In the genomic region with DNA sequence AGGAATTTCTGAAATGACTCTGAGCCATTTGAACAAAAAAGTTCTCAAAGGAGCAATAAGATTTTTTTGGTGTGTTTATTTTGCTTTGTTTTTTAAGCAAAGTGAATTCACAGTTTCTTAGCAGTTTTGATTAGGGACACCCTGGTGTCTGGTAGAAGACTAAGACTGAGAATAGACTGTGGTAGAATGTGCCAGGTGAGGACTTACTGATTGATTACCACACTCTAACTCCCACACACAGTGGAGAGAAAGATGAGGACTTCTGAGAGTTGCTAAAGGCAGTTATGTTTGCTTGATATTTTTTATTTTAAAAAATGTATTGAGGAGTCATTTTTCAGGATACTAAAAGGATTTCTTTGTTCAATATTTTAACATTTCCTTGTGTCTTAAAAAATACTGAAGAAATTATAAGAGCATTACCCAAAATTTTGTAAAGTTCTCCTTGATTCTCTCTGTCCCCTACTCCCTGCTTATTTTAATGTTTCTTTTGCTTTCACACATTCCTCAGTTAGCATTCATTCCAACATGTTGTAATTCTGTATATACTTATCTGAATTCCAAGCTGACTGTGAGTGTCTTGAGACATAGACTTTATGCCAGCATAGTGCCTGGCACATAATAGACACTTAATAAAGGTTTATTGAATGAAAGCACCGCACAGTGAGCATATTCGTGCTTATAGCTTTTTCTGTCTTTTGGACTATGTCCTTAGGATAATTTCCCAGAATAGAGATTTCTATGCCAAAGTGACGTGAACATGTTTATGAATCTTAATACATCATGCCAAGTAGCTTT, we compare ENCODE assay signal across 14 cellular contexts.
DNase-seq lines count a peak whose midpoint lies in the region; ATAC-seq, FAIRE-seq and TF ChIP-seq lines count a peak whose summit lies in the region.
"Had no signal": no experiment of that assay in that cellular context is flagged by ENCODE, and none has a peak within 500 bp of the region (broad histone marks: within the 10 kb centered on the region; RNA-seq: fewer than 3 reads in every experiment).

No MANE protein-coding gene starts in this region.

- TF ChIP-seq RAD21 in GM12878 (IDR thresholded peaks at IDR 0.05; ENCODE audit: insufficient read depth, low read depth, low read length): no peak

- H2AFZ ChIP-seq in GM12878 (ENCODE audit: control insufficient read depth, low read depth, low read length): no peak overlapping the region
- H2AFZ ChIP-seq in osteoblast (ENCODE audit: low read length): no peak overlapping the region

- no peaks in the 10 kb centered on the region for H3K9me3 Mint-ChIP-seq in endothelial cell (ENCODE audit: unreplicated experiment)

- no peak for TF ChIP-seq POLR2A in GM12878 (IDR thresholded peaks at IDR 0.05; ENCODE audit: low read depth, low read length)

- DNase-seq in AG10803 (ENCODE audit: low read depth): peak; percentile 48
- no peak for DNase-seq in GM12878 (ENCODE audit: low read depth, low spot score)
- no peak for DNase-seq in left lung
- no peak for DNase-seq in AML-193 (lab: John Stamatoyannopoulos, UW)
- DNase-seq in stimulated activated CD8-positive, alpha-beta memory T cell treated with anti-CD3 and anti-CD28 coated beads, Interleukin-4, amount 100 ng/mL, for 48 hours: no peak
- DNase-seq in endothelial cell (ENCODE audit: low spot score): no peak
- no peak for DNase-seq in osteoblast (ENCODE audit: insufficient read length, low spot score, missing footprints)
- DNase-seq: activated T-cell treated with anti-CD3 and anti-CD28 coated beads, Interleukin-2, amount 50 U/mL, for 1 hour; central memory CD4-positive, alpha-beta T cell; NCI-H1092 treated with DMSO at 0.1 percent for 48 hours had no signal

- POLR2A ChIA-PET in HEK293 (lab: Yijun Ruan, JAX): no interaction called here
- POLR2A ChIA-PET in GM12878 (lab: Charles Lee): no interaction called here

- in situ Hi-C loops in GM12878 (cut with MboI): no loop called here

- no peaks in the 10 kb centered on the region for H3K36me3 Mint-ChIP-seq in endothelial cell (ENCODE audit: low read depth, unreplicated experiment)

- H4K20me1 ChIP-seq in GM12878 (ENCODE audit: control insufficient read depth, insufficient read depth) (no peaks in the 10 kb centered on the region), osteoblast (ENCODE audit: insufficient read depth, low read length) (no peaks in the 10 kb centered on the region)

- intact Hi-C loops in GM12878 (cut with micrococcal nuclease; ENCODE audit: unreplicated experiment) (no loop called here), left lung (cut with DNase I) (no loop called here)

- no peak overlapping the region for H3K4me2 ChIP-seq in GM12878 (ENCODE audit: control insufficient read depth, insufficient read depth)
- H3K4me2 ChIP-seq in osteoblast (ENCODE audit: insufficient read depth, low read length): no peak overlapping the region

- no peak overlapping the region for H3K4me3 ChIP-seq in AG10803 (ENCODE audit: low read length)
- no peak overlapping the region for H3K4me3 ChIP-seq in HEK293 (ENCODE audit: low read depth, low read length)
- H3K4me3 ChIP-seq in GM12878: no peak overlapping the region
- no peak overlapping the region for H3K4me3 ChIP-seq in left lung
- no peak overlapping the region for H3K4me3 ChIP-seq in osteoblast (ENCODE audit: insufficient read depth, low read length)

- WGBS in GM12878 (ENCODE audit: insufficient coverage, insufficient replicate concordance, low lambda C conversion rate, missing lambda C conversion rate): 47% methylated on average over 3 of the region's 3 CpGs

- no peaks in the 10 kb centered on the region for H3K4me1 Mint-ChIP-seq in endothelial cell (ENCODE audit: unreplicated experiment)
- H3K4me1 Mint-ChIP-seq: B cell had no signal

- TF ChIP-seq CTCF in AG10803 (conservative IDR thresholded peaks at IDR 0.05; ENCODE audit: low read length): no peak
- no peak for TF ChIP-seq CTCF in HEK293 (tag by site-specific recombination; IDR thresholded peaks at IDR 0.05)
- TF ChIP-seq CTCF in GM12878 (IDR thresholded peaks at IDR 0.05 in 2 of 3, conservative IDR thresholded peaks at IDR 0.05 in 1 of 3; ENCODE audit: control insufficient read depth in 2 of 3, extremely low read depth in 1 of 3, insufficient read depth in 1 of 3, low read depth in 3 of 3, low read length in 3 of 3): no peak
- TF ChIP-seq CTCF in left lung (IDR thresholded peaks at IDR 0.05): no peak
- TF ChIP-seq CTCF in endothelial cell (IDR thresholded peaks at IDR 0.05; ENCODE audit: unreplicated experiment): no peak
- TF ChIP-seq CTCF in osteoblast (IDR thresholded peaks at IDR 0.05; ENCODE audit: extremely low read depth, low read depth, low read length): no peak

- RAD21 ChIA-PET in GM12878 (lab: Charles Lee; ENCODE audit: unreplicated experiment): no interaction called here

- peak; percentile 53; the same call in 1 of the 3 replicates for ATAC-seq in GM12878
- ATAC-seq in left lung: peak; percentile 64

- no peaks in the 10 kb centered on the region for H3K27me3 Mint-ChIP-seq in endothelial cell (ENCODE audit: unreplicated experiment)
- H3K27me3 Mint-ChIP-seq: B cell had no signal

- H3K4me1 ChIP-seq in HEK293 (ENCODE audit: control insufficient read depth, insufficient read depth, low read length) (peaks cover 5% of the 10 kb centered on the region), GM12878 (ENCODE audit: control insufficient read depth, insufficient read depth, low read length) (no peaks in the 10 kb centered on the region), left lung (peaks cover 20 to 24% of the 10 kb centered on the region in 2 donors), osteoblast (ENCODE audit: insufficient read depth, low read length) (peaks cover 12% of the 10 kb centered on the region)

- H3K9me3 ChIP-seq in HEK293 (ENCODE audit: control insufficient read depth, insufficient read depth, low read depth, low read length) (no peaks in the 10 kb centered on the region), GM12878 (replicated peaks; ENCODE audit: control insufficient read depth, insufficient read depth, low read length) (no peaks in the 10 kb centered on the region), left lung (no peaks in the 10 kb centered on the region), osteoblast (ENCODE audit: low read depth, low read length) (no peaks in the 10 kb centered on the region)

- no peak for FAIRE-seq in GM12878 (lab: Jason Lieb, UNC)
- FAIRE-seq: HTR-8/SVneo had no signal

- H3K36me3 ChIP-seq in HEK293 (ENCODE audit: control insufficient read depth in 2 of 2, insufficient read depth in 1 of 2, low read length in 2 of 2): no peaks in the 10 kb centered on the region
- no peaks in the 10 kb centered on the region for H3K36me3 ChIP-seq in GM12878 (ENCODE audit: control insufficient read depth in 2 of 2, insufficient read depth in 2 of 2, low read length in 1 of 2)
- no peaks in the 10 kb centered on the region for H3K36me3 ChIP-seq in left lung
- no peaks in the 10 kb centered on the region for H3K36me3 ChIP-seq in osteoblast (ENCODE audit: insufficient read depth, low read length)

- CTCF ChIA-PET in HEK293 (lab: Yijun Ruan, JAX) (interaction anchor here (0.7 to 1.8 kb wide), 4 partner anchors 17 to 241 kb away, joined by 3 to 5 read pairs (median 4); no protein-coding TSS in a partner anchor), GM12878 (lab: Yijun Ruan, JAX) (no interaction called here)

- H3K27me3 ChIP-seq in GM12878 (replicated peaks in 1 of 2; ENCODE audit: control insufficient read depth in 2 of 2, insufficient read depth in 2 of 2, low read length in 1 of 2) (peaks cover 0 to 2% of the 10 kb centered on the region in 2 experiments; a peak in 1 of 4 replicates), left lung (no peaks in the 10 kb centered on the region), osteoblast (ENCODE audit: insufficient read depth, low read length) (no peaks in the 10 kb centered on the region)

- no peak overlapping the region for H3K27ac ChIP-seq in HEK293 (ENCODE audit: extremely low read depth, low read depth, low read length)
- no peak overlapping the region for H3K27ac ChIP-seq in GM12878 (ENCODE audit: control insufficient read depth, insufficient read depth)
- H3K27ac ChIP-seq in left lung: peak overlapping the region in 1 of 2 donors; percentile 42
- no peak overlapping the region for H3K27ac ChIP-seq in osteoblast (ENCODE audit: low read depth, low read length)
- H3K27ac ChIP-seq: VCaP had no signal

- no TSS peak for BruUV-seq in GM12878 (replicated peaks; lab: Mats Ljungman, UMichigan)

- no peak for TF ChIP-seq EP300 in GM12878 (IDR thresholded peaks at IDR 0.05; ENCODE audit: borderline replicate concordance in 1 of 2, control insufficient read depth in 1 of 2, low read depth in 2 of 2, low read length in 2 of 2)

- SMC1A ChIA-PET in GM12878 (lab: Charles Lee; ENCODE audit: uncharacterized antibody, unreplicated experiment): no interaction called here

- no peak overlapping the region for H3K9ac ChIP-seq in GM12878 (ENCODE audit: control insufficient read depth, insufficient read depth, low read length)

- no peak overlapping the region for H3K4me3 Mint-ChIP-seq in endothelial cell (ENCODE audit: unreplicated experiment)
- H3K4me3 Mint-ChIP-seq: B cell had no signal

- no peak overlapping the region for H3K27ac Mint-ChIP-seq in endothelial cell (ENCODE audit: unreplicated experiment)
- H3K27ac Mint-ChIP-seq: B cell had no signal

- H3K79me2 ChIP-seq in GM12878 (ENCODE audit: control insufficient read depth, insufficient read depth, low read length): no peaks in the 10 kb centered on the region
- peaks cover 17% of the 10 kb centered on the region for H3K79me2 ChIP-seq in osteoblast (ENCODE audit: insufficient read depth, low read length)

TF ChIP-seq in HEK293, 187 proteins besides CTCF, POLR2A, EP300 and RAD21 (continues in another document):
- no peak for TF ChIP-seq ZNF792 (tag by site-specific recombination; IDR thresholded peaks at IDR 0.05)
- no peak for TF ChIP-seq KLF17 (tag by site-specific recombination; IDR thresholded peaks at IDR 0.05)

TF ChIP-seq in GM12878, 131 proteins besides CTCF, POLR2A, EP300 and RAD21:
- TF ChIP-seq JUNB (IDR thresholded peaks at IDR 0.05): peak; percentile 18; the same call in 1 of the 2 replicates
- no peak for TF ChIP-seq ATF7 (IDR thresholded peaks at IDR 0.05; ENCODE audit: low read depth)
- TF ChIP-seq RUNX3 (IDR thresholded peaks at IDR 0.05; ENCODE audit: low read length): peak; percentile 51
